15 cellular contexts compared by ENCODE assay signal in genomic region chr7:157522954-157523353, GRCh38.
DNase-seq lines count a peak whose midpoint lies in the region; ATAC-seq and FAIRE-seq lines count a peak whose summit lies in the region.
"Had no signal": no experiment of that assay in that cellular context is flagged by ENCODE, and none has a peak within 500 bp of the region (broad histone marks: within the 10 kb centered on the region; RNA-seq: fewer than 3 reads in every experiment).

No MANE protein-coding gene starts in this region.

- peak overlapping the region; percentile 20 for H3K18ac ChIP-seq in neuronal stem cell (ENCODE audit: low read length)

- no CpG with 5 or more reads among the region's 9 CpGs for WGBS in neuronal stem cell (ENCODE audit: extremely low coverage in 2 of 2, insufficient read length in 2 of 2, insufficient replicate concordance in 1 of 2), 2 donors
- WGBS in small intestine, 3 donors = 46 to 56% (median 56%) methylated on average over 9 of the region's 9 CpGs

- peak overlapping the region; percentile 65 for H2BK15ac ChIP-seq in neuronal stem cell (ENCODE audit: low read length)

- H3K4me3 ChIP-seq in BLaER1 (no peak overlapping the region), neuronal stem cell (ENCODE audit: low read length in 2 of 2) (no peak overlapping the region), small intestine (ENCODE audit: low read depth in 1 of 2, low read length in 2 of 2) (no peak overlapping the region)
- H3K4me3 ChIP-seq in BLaER1 treated with 17β-estradiol and CSF1 and Interleukin-3, amounts not matched to agents 10 nM and 100 nM = no peak overlapping the region
- H3K4me3 ChIP-seq: SJCRH30 had no signal

- H2AFZ ChIP-seq in neuronal stem cell (ENCODE audit: low read length) = no peak overlapping the region

- peaks cover under 1% of the 10 kb centered on the region for H3K79me1 ChIP-seq in neuronal stem cell (ENCODE audit: low read depth, low read length)

- H3K4me1 ChIP-seq in BLaER1 (peaks cover 47% of the 10 kb centered on the region), neuronal stem cell (ENCODE audit: control insufficient read depth in 2 of 2, insufficient read depth in 1 of 2, low read depth in 1 of 2, low read length in 2 of 2) (peaks cover 13 to 16% of the 10 kb centered on the region in 2 donors), small intestine (ENCODE audit: control insufficient read depth in 2 of 2, insufficient read depth in 1 of 2, low read depth in 1 of 2, low read length in 1 of 2) (no peaks in the 10 kb centered on the region)
- peaks cover 24 to 58% (median 43%) of the 10 kb centered on the region in 10 experiments for H3K4me1 ChIP-seq in BLaER1 treated with 17β-estradiol and CSF1 and Interleukin-3, amounts not matched to agents 10 nM and 100 nM
- H3K4me1 ChIP-seq: SJCRH30 had no signal

- H3K23ac ChIP-seq in neuronal stem cell (ENCODE audit: low read depth, low read length, poor library complexity) = peak overlapping the region; percentile 29

- H3K36me3 ChIP-seq in BLaER1 (no peaks in the 10 kb centered on the region), neuronal stem cell (replicated peaks in 1 of 2; ENCODE audit: control insufficient read depth in 2 of 2, insufficient read depth in 2 of 2, low read length in 2 of 2) (no peaks in the 10 kb centered on the region), small intestine (ENCODE audit: control insufficient read depth in 2 of 2, insufficient read depth in 2 of 2, low read length in 2 of 2) (no peaks in the 10 kb centered on the region)
- no peaks in the 10 kb centered on the region for H3K36me3 ChIP-seq in BLaER1 treated with 17β-estradiol and CSF1 and Interleukin-3, amounts not matched to agents 10 nM and 100 nM
- H3K36me3 ChIP-seq: SJCRH30 had no signal

- H3K27me3 ChIP-seq in BLaER1 = no peaks in the 10 kb centered on the region
- peaks cover 0 to 29% (median 0%) of the 10 kb centered on the region in 11 experiments; a peak in 9 of 22 replicates for H3K27me3 ChIP-seq in BLaER1 treated with 17β-estradiol and CSF1 and Interleukin-3, amounts not matched to agents 10 nM and 100 nM
- no peaks in the 10 kb centered on the region for H3K27me3 ChIP-seq in neuronal stem cell (ENCODE audit: control insufficient read depth in 3 of 3, insufficient read depth in 3 of 3, low read depth in 1 of 3, low read length in 3 of 3)
- H3K27me3 ChIP-seq in small intestine (ENCODE audit: control insufficient read depth in 2 of 2, insufficient read depth in 2 of 2, low read length in 2 of 2) = no peaks in the 10 kb centered on the region

- FAIRE-seq in small intestine (lab: Jason Lieb, UNC) = no peak
- FAIRE-seq: H54, RCC 7860 had no signal

- H3K4me2 ChIP-seq in BLaER1 (peak overlapping the region; percentile 79), neuronal stem cell (ENCODE audit: insufficient read depth, low read length, poor library complexity, severe bottlenecking) (no peak overlapping the region)
- H3K4me2 ChIP-seq in BLaER1 treated with 17β-estradiol and CSF1 and Interleukin-3, amounts not matched to agents 10 nM and 100 nM = peak overlapping the region in 8 of 11 experiments; percentile 63 to 87 (median 80); a peak in 13 of 22 replicates

- no peak overlapping the region for H2BK12ac ChIP-seq in neuronal stem cell (ENCODE audit: low read length)

- H4K91ac ChIP-seq in neuronal stem cell (ENCODE audit: low read depth, low read length, poor library complexity) = no peak overlapping the region

- H4K8ac ChIP-seq in neuronal stem cell (ENCODE audit: low read depth, low read length) = no peak overlapping the region

- no peaks in the 10 kb centered on the region for H4K20me1 ChIP-seq in BLaER1
- peaks cover 0 to 10% (median 0%) of the 10 kb centered on the region in 11 experiments; a peak in 1 of 22 replicates for H4K20me1 ChIP-seq in BLaER1 treated with 17β-estradiol and CSF1 and Interleukin-3, amounts not matched to agents 10 nM and 100 nM

- no peak overlapping the region for H2AK5ac ChIP-seq in neuronal stem cell (ENCODE audit: low read depth, low read length)

- ATAC-seq in HG03442 (IDR thresholded peaks at IDR 0.05; ENCODE audit: unreplicated experiment) = no peak

- H3K27ac ChIP-seq in BLaER1 = no peak overlapping the region
- no peak overlapping the region for H3K27ac ChIP-seq in BLaER1 treated with 17β-estradiol and CSF1 and Interleukin-3, amounts not matched to agents 10 nM and 100 nM
- no peak overlapping the region for H3K27ac ChIP-seq in neuronal stem cell (replicated peaks; ENCODE audit: low read length)
- H3K27ac ChIP-seq in small intestine (ENCODE audit: low read depth in 1 of 2, low read length in 1 of 2) = no peak overlapping the region
- H3K27ac ChIP-seq: SJCRH30 had no signal

- H2BK120ac ChIP-seq in neuronal stem cell (ENCODE audit: low read depth, low read length) = no peak overlapping the region

- H3K4ac ChIP-seq in neuronal stem cell (ENCODE audit: low read length) = no peak overlapping the region

- peak; percentile 4 for DNase-seq in activated CD8-positive, alpha-beta memory T cell treated with anti-CD3 and anti-CD28 coated beads, Interleukin-2, amount 50 U/mL, for 4 hours
- no peak for DNase-seq in neuronal stem cell (ENCODE audit: low spot score)
- DNase-seq in small intestine = no peak
- DNase-seq in midbrain (lab: John Stamatoyannopoulos, UW) = no peak
- no peak for DNase-seq in superior temporal gyrus (ENCODE audit: extremely low spot score)
- DNase-seq: MV-4-11, NCI-H1436, NCI-H2029 treated with DMSO at 0.1 percent for 48 hours, NCI-H510A treated with DMSO at 0.1 percent for 48 hours, SJCRH30 had no signal

- H3K9me3 ChIP-seq in BLaER1 (no peaks in the 10 kb centered on the region), neuronal stem cell (replicated peaks in 1 of 2; ENCODE audit: control insufficient read depth in 2 of 2, insufficient read depth in 1 of 2, low read depth in 1 of 2, low read length in 2 of 2) (peaks cover 3% of the 10 kb centered on the region in 2 donors), small intestine (ENCODE audit: control insufficient read depth, low read depth) (no peaks in the 10 kb centered on the region)
- H3K9me3 ChIP-seq in BLaER1 treated with 17β-estradiol and CSF1 and Interleukin-3, amounts not matched to agents 10 nM and 100 nM (replicated peaks in 1 of 11) = no peaks in the 10 kb centered on the region
- H3K9me3 ChIP-seq: SJCRH30 had no signal

- H2BK5ac ChIP-seq in neuronal stem cell (ENCODE audit: low read length) = no peak overlapping the region

- H3K9ac ChIP-seq in BLaER1 = no peak overlapping the region
- H3K9ac ChIP-seq in BLaER1 treated with 17β-estradiol and CSF1 and Interleukin-3, amounts not matched to agents 10 nM and 100 nM = no peak overlapping the region
- no peak overlapping the region for H3K9ac ChIP-seq in neuronal stem cell (ENCODE audit: low read depth, low read length, poor library complexity)

- H3K14ac ChIP-seq in neuronal stem cell (ENCODE audit: low read length) = no peak overlapping the region
